ENCODE assay signal across 20 cellular contexts in genomic region chr2:108270768-108271506, GRCh38. TPM values are rescaled to one million over a fixed set of nuclear protein-coding genes. Genes with fewer than 3 reads are reported as not detected.
DNase-seq lines count a peak whose midpoint lies in the region; ATAC-seq and TF ChIP-seq lines count a peak whose summit lies in the region.
"Had no signal": no experiment of that assay in that cellular context is flagged by ENCODE, and none has a peak within 500 bp of the region (broad histone marks: within the 10 kb centered on the region; RNA-seq: fewer than 3 reads in every experiment).

No MANE protein-coding gene starts in this region.

- no peaks in the 10 kb centered on the region for H3K79me2 ChIP-seq in OCI-LY3 (ENCODE audit: low read length)

- no peak for ATAC-seq in lower lobe of right lung
- ATAC-seq: body of pancreas had no signal

- no peaks in the 10 kb centered on the region for H3K4me1 Mint-ChIP-seq in activated naive CD8-positive, alpha-beta T cell treated with anti-CD3 and anti-CD28 coated beads for 36 hours

- H3K4me1 ChIP-seq in OCI-LY3 (ENCODE audit: low read length) (no peaks in the 10 kb centered on the region), mucosa of rectum (ENCODE audit: control insufficient read depth in 2 of 2, insufficient read depth in 2 of 2, low read length in 2 of 2) (peaks cover 0 to 17% of the 10 kb centered on the region in 2 donors), lower lobe of right lung (no peaks in the 10 kb centered on the region), uterus (no peaks in the 10 kb centered on the region)
- H3K4me1 ChIP-seq: BE2C had no signal

- no peaks in the 10 kb centered on the region for H3K36me3 Mint-ChIP-seq in activated naive CD8-positive, alpha-beta T cell treated with anti-CD3 and anti-CD28 coated beads for 36 hours

- no peaks in the 10 kb centered on the region for H3K27me3 Mint-ChIP-seq in activated naive CD8-positive, alpha-beta T cell treated with anti-CD3 and anti-CD28 coated beads for 36 hours
- H3K27me3 Mint-ChIP-seq: dendritic cell treated with granulocyte-macrophage colony-stimulating factor and Interleukin-4, amounts not matched to agents 40 ng/mL and 50 ng/mL, for 4 days had no signal

- DNase-seq in epithelial cell of prostate (ENCODE audit: low read depth, low spot score) (no peak), lower lobe of right lung (no peak), cortex of kidney (lab: John Stamatoyannopoulos, UW) (no peak), uterus (no peak)
- DNase-seq in activated naive CD8-positive, alpha-beta T cell treated with anti-CD3 and anti-CD28 coated beads for 36 hours: no peak
- DNase-seq: activated CD4-positive, alpha-beta T cell treated with anti-CD3 and anti-CD28 coated beads, Interleukin-2, amount 50 U/mL, for 48 hours; activated naive CD4-positive, alpha-beta T cell treated with anti-CD3 and anti-CD28 coated beads for 36 hours; BE2C; body of pancreas; GOT3; heart left ventricle; NCI-H1048; NCI-H774; occipital lobe; stimulated activated CD4-positive, alpha-beta T cell treated with anti-CD3 and anti-CD28 coated beads, Interleukin-4, amount 100 ng/mL, for 24 hours had no signal

- H3K27ac ChIP-seq in OCI-LY3 (ENCODE audit: low read length): no peak overlapping the region
- H3K27ac ChIP-seq in epithelial cell of prostate: peak overlapping the region; percentile 51
- H3K27ac ChIP-seq in mucosa of rectum (ENCODE audit: low read depth in 2 of 2, low read length in 2 of 2): peak overlapping the region; percentile 43 to 61
- no peak overlapping the region for H3K27ac ChIP-seq in lower lobe of right lung
- H3K27ac ChIP-seq in uterus: no peak overlapping the region
- H3K27ac ChIP-seq: body of pancreas, RWPE1 had no signal

- H3K4me3 Mint-ChIP-seq in activated naive CD8-positive, alpha-beta T cell treated with anti-CD3 and anti-CD28 coated beads for 36 hours: no peak overlapping the region
- H3K4me3 Mint-ChIP-seq: activated naive CD4-positive, alpha-beta T cell treated with anti-CD3 and anti-CD28 coated beads for 36 hours; dendritic cell treated with granulocyte-macrophage colony-stimulating factor and Interleukin-4, amounts not matched to agents 40 ng/mL and 50 ng/mL, for 4 days had no signal

- H3K36me3 ChIP-seq in OCI-LY3 (replicated peaks; ENCODE audit: low read depth, low read length) (no peaks in the 10 kb centered on the region), mucosa of rectum (ENCODE audit: control insufficient read depth in 2 of 2, insufficient read depth in 2 of 2, low read length in 2 of 2) (no peaks in the 10 kb centered on the region), lower lobe of right lung (no peaks in the 10 kb centered on the region), uterus (no peaks in the 10 kb centered on the region)
- H3K36me3 ChIP-seq: BE2C, heart left ventricle had no signal

- no peaks in the 10 kb centered on the region for H4K20me1 ChIP-seq in OCI-LY3 (ENCODE audit: insufficient read depth, low read length)

- 0 out of 2 replicates have a peak overlapping the region, but pooled peaks have one; percentile 82 for H2AFZ ChIP-seq in OCI-LY3 (ENCODE audit: low read depth, low read length)

- no peak overlapping the region for H3K4me3 ChIP-seq in OCI-LY3 (ENCODE audit: low read length)
- no peak overlapping the region for H3K4me3 ChIP-seq in mucosa of rectum (ENCODE audit: low read length in 2 of 2)
- no peak overlapping the region for H3K4me3 ChIP-seq in lower lobe of right lung
- no peak overlapping the region for H3K4me3 ChIP-seq in uterus
- H3K4me3 ChIP-seq: body of pancreas had no signal

- TF ChIP-seq CTCF in OCI-LY3 (IDR thresholded peaks at IDR 0.05; ENCODE audit: low read depth, low read length): no peak
- TF ChIP-seq CTCF in lower lobe of right lung (IDR thresholded peaks at IDR 0.05): no peak
- no peak for TF ChIP-seq CTCF in uterus (IDR thresholded peaks at IDR 0.05)

- TF ChIP-seq POLR2A in uterus (IDR thresholded peaks at IDR 0.05): no peak

- H3K9ac ChIP-seq in OCI-LY3 (ENCODE audit: low read length) (no peak overlapping the region), mucosa of rectum (ENCODE audit: low read depth in 1 of 2, low read length in 2 of 2) (no peak overlapping the region)

- H3K9me3 ChIP-seq in OCI-LY3 (ENCODE audit: insufficient read depth, low read length) (no peaks in the 10 kb centered on the region), mucosa of rectum (ENCODE audit: control insufficient read depth in 2 of 2, low read length in 2 of 2) (no peaks in the 10 kb centered on the region), lower lobe of right lung (no peaks in the 10 kb centered on the region), uterus (no peaks in the 10 kb centered on the region)
- H3K9me3 ChIP-seq: BE2C, body of pancreas, heart left ventricle had no signal

- H3K27me3 ChIP-seq in OCI-LY3 (ENCODE audit: low read depth, low read length): no peaks in the 10 kb centered on the region
- no peaks in the 10 kb centered on the region for H3K27me3 ChIP-seq in mucosa of rectum (ENCODE audit: control insufficient read depth in 2 of 2, insufficient read depth in 2 of 2, low read length in 2 of 2)
- H3K27me3 ChIP-seq in lower lobe of right lung (ENCODE audit: low read depth): no peaks in the 10 kb centered on the region
- H3K27me3 ChIP-seq in uterus: no peaks in the 10 kb centered on the region
- H3K27me3 ChIP-seq: BE2C, body of pancreas, heart left ventricle had no signal

- no peak overlapping the region for H3K4me2 ChIP-seq in OCI-LY3 (ENCODE audit: low read length)

- H3K27ac Mint-ChIP-seq in activated naive CD8-positive, alpha-beta T cell treated with anti-CD3 and anti-CD28 coated beads for 36 hours: no peak overlapping the region
- H3K27ac Mint-ChIP-seq: activated naive CD4-positive, alpha-beta T cell treated with anti-CD3 and anti-CD28 coated beads for 36 hours; dendritic cell treated with granulocyte-macrophage colony-stimulating factor and Interleukin-4, amounts not matched to agents 40 ng/mL and 50 ng/mL, for 4 days had no signal

- H3K9me3 Mint-ChIP-seq in activated naive CD8-positive, alpha-beta T cell treated with anti-CD3 and anti-CD28 coated beads for 36 hours: no peaks in the 10 kb centered on the region
- H3K9me3 Mint-ChIP-seq: activated naive CD4-positive, alpha-beta T cell treated with anti-CD3 and anti-CD28 coated beads for 36 hours; dendritic cell treated with granulocyte-macrophage colony-stimulating factor and Interleukin-4, amounts not matched to agents 40 ng/mL and 50 ng/mL, for 4 days had no signal

- intact Hi-C loops in lower lobe of right lung (cut with DNase I) (no loop called here), uterus (cut with DNase I; ENCODE audit: low total_unique reads) (no loop called here)

RNA-seq across cellular contexts. Expression of gene SULT1C2, which starts 17.8 kb away (rescaled TPM):
- not detected for total RNA-seq in activated naive CD8-positive, alpha-beta T cell treated with anti-CD3 and anti-CD28 coated beads for 36 hours
- total RNA-seq in lower lobe of right lung: 1.2 TPM
- total RNA-seq in uterus: 1 to 10 TPM in 2 of 4 donors, not detected in 2; 2.8 to 3.6 TPM
- total RNA-seq: activated naive CD4-positive, alpha-beta T cell treated with anti-CD3 and anti-CD28 coated beads for 36 hours had no signal

RNA-seq across cellular contexts. Expression of gene SULT1C3, which starts 31.2 kb away (rescaled TPM):
- total RNA-seq in activated naive CD8-positive, alpha-beta T cell treated with anti-CD3 and anti-CD28 coated beads for 36 hours: not detected
- total RNA-seq in lower lobe of right lung (not detected), uterus (not detected)
- total RNA-seq: activated naive CD4-positive, alpha-beta T cell treated with anti-CD3 and anti-CD28 coated beads for 36 hours; body of pancreas; heart left ventricle; occipital lobe; skeletal muscle tissue had no signal

Comparison
In these comparisons a context has a peak if more than half of its experiments do, and no peak if none do; other contexts are left out.
1. H3K27ac ChIP-seq: peak in epithelial cell of prostate (single experiment) and mucosa of rectum (2 of 2); none in OCI-LY3 (single experiment), lower lobe of right lung (single experiment) and uterus (0 of 2).